Comparison of ENCODE assay signal across 16 cellular contexts in genomic region chr1:177165069-177165439, GRCh38. TPM values are rescaled to one million over a fixed set of nuclear protein-coding genes. Genes with fewer than 3 reads are reported as not detected.
DNase-seq lines count a peak whose midpoint lies in the region; ATAC-seq and TF ChIP-seq lines count a peak whose summit lies in the region.
"Had no signal": no experiment of that assay in that cellular context is flagged by ENCODE, and none has a peak within 500 bp of the region (broad histone marks: within the 10 kb centered on the region; RNA-seq: fewer than 3 reads in every experiment).

No MANE protein-coding gene starts in this region.

- no peak overlapping the region for H3K56ac ChIP-seq in IMR-90 (ENCODE audit: extremely low read depth, insufficient read depth, low read length)

- BruUV-seq in IMR-90 (replicated peaks; lab: Mats Ljungman, UMichigan) = no TSS peak
- no TSS peak for BruUV-seq in mammary epithelial cell (replicated peaks; lab: Mats Ljungman, UMichigan)

- H3K14ac ChIP-seq in IMR-90 (replicated peaks; ENCODE audit: low read depth, low read length) = no peak overlapping the region

- no peaks in the 10 kb centered on the region for H3K36me3 Mint-ChIP-seq in activated CD4-positive, alpha-beta memory T cell treated with anti-CD3 and anti-CD28 coated beads, Interleukin-2, amount 10 ng/mL, durations not matched to agents 7 days and 5 days (ENCODE audit: low read depth)

- ATAC-seq in IMR-90 (ENCODE audit: low read depth) = no peak
- no peak for ATAC-seq in GM21360 (IDR thresholded peaks at IDR 0.05; ENCODE audit: unreplicated experiment)
- no peak for ATAC-seq in GM21737 (IDR thresholded peaks at IDR 0.05; ENCODE audit: unreplicated experiment)

- peaks cover 2% of the 10 kb centered on the region; the same call in 1 of the 2 replicates for H3K4me1 ChIP-seq in IMR-90 (ENCODE audit: control insufficient read depth, insufficient read depth, low read length)
- peaks cover 4% of the 10 kb centered on the region for H3K4me1 ChIP-seq in mammary epithelial cell (ENCODE audit: insufficient read depth, low read length)
- H3K4me1 ChIP-seq in iPS-15b (ENCODE audit: control insufficient read depth, insufficient read depth, low read length) = peaks cover 5% of the 10 kb centered on the region
- peaks cover 5% of the 10 kb centered on the region for H3K4me1 ChIP-seq in smooth muscle cell (ENCODE audit: low read depth)
- H3K4me1 ChIP-seq: SJSA1 had no signal

- dilution Hi-C loops in IMR-90 (cut with HindIII; ENCODE audit: low sequenced_read_pairs, unreplicated experiment) (no loop called here), mammary epithelial cell (cut with HindIII; ENCODE audit: low sequenced_read_pairs) (no loop called here)

- no peak overlapping the region for H3K18ac ChIP-seq in IMR-90 (ENCODE audit: low read depth, low read length)

- H3K36me3 ChIP-seq in IMR-90 (ENCODE audit: control insufficient read depth, insufficient read depth, low read length) = no peaks in the 10 kb centered on the region
- no peaks in the 10 kb centered on the region for H3K36me3 ChIP-seq in mammary epithelial cell (ENCODE audit: insufficient read depth, low read length)
- H3K36me3 ChIP-seq in iPS-15b (ENCODE audit: control insufficient read depth, insufficient read depth, low read length) = no peaks in the 10 kb centered on the region
- H3K36me3 ChIP-seq in smooth muscle cell (ENCODE audit: low read depth) = no peaks in the 10 kb centered on the region
- H3K36me3 ChIP-seq: adrenal gland, SJSA1 had no signal

- H3K79me1 ChIP-seq in IMR-90 (ENCODE audit: low read depth in 1 of 2, low read length in 2 of 2) = no peaks in the 10 kb centered on the region

- no CpG with 5 or more reads among the region's 9 CpGs for WGBS in IMR-90 (ENCODE audit: extremely low coverage in 2 of 2, insufficient read length in 1 of 2), 2 experiments
- 10% methylated on average over 8 of the region's 9 CpGs for WGBS in mammary epithelial cell (ENCODE audit: low coverage, missing lambda C conversion rate)
- 15% methylated on average over 9 of the region's 9 CpGs for WGBS in smooth muscle cell (ENCODE audit: low lambda C conversion rate)

- no peak overlapping the region for H2BK20ac ChIP-seq in IMR-90 (ENCODE audit: low read depth, low read length)

- TF ChIP-seq RAD21 in IMR-90 (IDR thresholded peaks at IDR 0.05; ENCODE audit: low read length) = no peak

- no peak overlapping the region for H4K8ac ChIP-seq in IMR-90 (ENCODE audit: low read depth in 2 of 2, low read length in 2 of 2)

- POLR2A ChIA-PET in IMR-90 (lab: Charles Lee; ENCODE audit: unreplicated experiment) = interaction anchor here (0.6 kb wide), 1 partner anchor 13 kb away, joined by 3 read pairs; no protein-coding TSS in a partner anchor
- POLR2A ChIA-PET in activated CD4-positive, alpha-beta memory T cell treated with anti-CD3 and anti-CD28 coated beads, Interleukin-2, amount 10 ng/mL, durations not matched to agents 7 days and 5 days (lab: Charles Lee) = no interaction called here

- H3K9me1 ChIP-seq in IMR-90 (ENCODE audit: insufficient read depth, low read length) = no peaks in the 10 kb centered on the region

- TF ChIP-seq CTCF in IMR-90 (conservative IDR thresholded peaks at IDR 0.05; ENCODE audit: low read depth, low read length) (no peak), mammary epithelial cell (conservative IDR thresholded peaks at IDR 0.05 in 1 of 2, IDR thresholded peaks at IDR 0.05 in 1 of 2; ENCODE audit: extremely low read depth in 1 of 2, insufficient read depth in 1 of 2, low read depth in 1 of 2, low read length in 2 of 2) (no peak), smooth muscle cell (IDR thresholded peaks at IDR 0.05; ENCODE audit: borderline replicate concordance, insufficient read depth, poor library complexity, severe bottlenecking) (no peak)

- TF ChIP-seq POLR2A in IMR-90 (IDR thresholded peaks at IDR 0.05; ENCODE audit: low read depth, low read length) = no peak

- in situ Hi-C loops in IMR-90 (cut with MboI; ENCODE audit: low sequenced_read_pairs) = no loop called here
- in situ Hi-C loops in mammary epithelial cell (cut with MboI; ENCODE audit: low sequenced_read_pairs in 2 of 2) = loop anchor here in 1 of 2 donors (25.0 kb wide), 1 partner anchor 97 kb away; no protein-coding TSS in a partner anchor

- H3K9ac ChIP-seq in IMR-90 (ENCODE audit: low read depth, low read length) (no peak overlapping the region), mammary epithelial cell (ENCODE audit: insufficient read depth, low read length) (no peak overlapping the region), iPS-15b (ENCODE audit: low read depth, low read length) (no peak overlapping the region), smooth muscle cell (ENCODE audit: low read depth) (no peak overlapping the region)

- H2AK9ac ChIP-seq in IMR-90 (replicated peaks; ENCODE audit: low read depth, low read length, poor library complexity) = no peak overlapping the region

- no peak overlapping the region for H3K4ac ChIP-seq in IMR-90 (ENCODE audit: low read depth, low read length)

- no peak overlapping the region for H3K27ac Mint-ChIP-seq in activated CD4-positive, alpha-beta memory T cell treated with anti-CD3 and anti-CD28 coated beads, Interleukin-2, amount 10 ng/mL, durations not matched to agents 7 days and 5 days
- H3K27ac Mint-ChIP-seq: CD8-positive, alpha-beta memory T cell had no signal

- H3K4me3 ChIP-seq in IMR-90 (ENCODE audit: insufficient read depth, low read depth, low read length) (peak overlapping the region; percentile 13; the same call in 1 of the 2 replicates), mammary epithelial cell (replicated peaks in 1 of 3; ENCODE audit: insufficient read depth in 1 of 3, low read depth in 2 of 3, low read length in 3 of 3) (no peak overlapping the region), iPS-15b (ENCODE audit: low read depth, low read length) (peak overlapping the region; percentile 85), smooth muscle cell (peak overlapping the region; percentile 49)
- H3K4me3 ChIP-seq: SJSA1 had no signal

- no peaks in the 10 kb centered on the region for H3K4me1 Mint-ChIP-seq in activated CD4-positive, alpha-beta memory T cell treated with anti-CD3 and anti-CD28 coated beads, Interleukin-2, amount 10 ng/mL, durations not matched to agents 7 days and 5 days
- H3K4me1 Mint-ChIP-seq: CD8-positive, alpha-beta memory T cell had no signal

- no peak overlapping the region for H3K23ac ChIP-seq in IMR-90 (ENCODE audit: low read depth, low read length)

- peaks cover 25% of the 10 kb centered on the region for H3K27me3 Mint-ChIP-seq in activated CD4-positive, alpha-beta memory T cell treated with anti-CD3 and anti-CD28 coated beads, Interleukin-2, amount 10 ng/mL, durations not matched to agents 7 days and 5 days

- no peak overlapping the region for H4K91ac ChIP-seq in IMR-90 (ENCODE audit: insufficient read depth, low read depth, low read length)

- H3K4me3 Mint-ChIP-seq in activated CD4-positive, alpha-beta memory T cell treated with anti-CD3 and anti-CD28 coated beads, Interleukin-2, amount 10 ng/mL, durations not matched to agents 7 days and 5 days = no peak overlapping the region
- H3K4me3 Mint-ChIP-seq: CD8-positive, alpha-beta memory T cell had no signal

- H3K9me3 Mint-ChIP-seq in activated CD4-positive, alpha-beta memory T cell treated with anti-CD3 and anti-CD28 coated beads, Interleukin-2, amount 10 ng/mL, durations not matched to agents 7 days and 5 days = no peaks in the 10 kb centered on the region

- H3K79me2 ChIP-seq in mammary epithelial cell (ENCODE audit: insufficient read depth, low read length) (no peaks in the 10 kb centered on the region), smooth muscle cell (ENCODE audit: low read depth) (no peaks in the 10 kb centered on the region)

- no peak overlapping the region for H2BK5ac ChIP-seq in IMR-90 (ENCODE audit: low read depth, low read length, poor library complexity, severe bottlenecking)

- H3F3A ChIP-seq in smooth muscle cell (ENCODE audit: low read depth) = no peaks in the 10 kb centered on the region

- CTCF ChIA-PET in IMR-90 (lab: Yijun Ruan, JAX) = interaction anchor here (0.8 kb wide), 1 partner anchor 41 kb away, joined by 3 read pairs; no protein-coding TSS in a partner anchor
- CTCF ChIA-PET in mammary epithelial cell (lab: Charles Lee; ENCODE audit: low non-redundant PET) = no interaction called here
- CTCF ChIA-PET in activated CD4-positive, alpha-beta memory T cell treated with anti-CD3 and anti-CD28 coated beads, Interleukin-2, amount 10 ng/mL, durations not matched to agents 7 days and 5 days (lab: Charles Lee) = interaction anchor here (0.9 kb wide), 1 partner anchor 8 kb away, joined by 3 read pairs; no protein-coding TSS in a partner anchor

- H3K27ac ChIP-seq in IMR-90 (ENCODE audit: insufficient read depth, low read length) (no peak overlapping the region), mammary epithelial cell (ENCODE audit: insufficient read depth, low read depth, low read length) (no peak overlapping the region), smooth muscle cell (ENCODE audit: low read depth) (no peak overlapping the region)
- H3K27ac ChIP-seq: SJSA1 had no signal

- H2AFZ ChIP-seq in IMR-90 (replicated peaks; ENCODE audit: low read length, poor library complexity) = no peak overlapping the region
- no peak overlapping the region for H2AFZ ChIP-seq in mammary epithelial cell (ENCODE audit: low read depth, low read length)
- H2AFZ ChIP-seq in smooth muscle cell (ENCODE audit: low read depth) = no peak overlapping the region

- no peak for DNase-seq in IMR-90
- no peak for DNase-seq in mammary epithelial cell
- DNase-seq in smooth muscle cell (lab: John Stamatoyannopoulos, UW; ENCODE audit: unreplicated experiment) = no peak
- DNase-seq in activated CD4-positive, alpha-beta memory T cell treated with anti-CD3 and anti-CD28 coated beads, Interleukin-2, amount 10 ng/mL, durations not matched to agents 7 days and 5 days = no peak
- DNase-seq: activated CD4-positive, alpha-beta T cell treated with anti-CD3 and anti-CD28 coated beads, Interleukin-2, amount 50 U/mL, for 4 hours; CD8-positive, alpha-beta memory T cell; Kasumi-1; NCI-H1436 treated with DMSO at 0.1 percent for 48 hours; NCI-H446 had no signal

- H3K27me3 ChIP-seq in IMR-90 (ENCODE audit: control insufficient read depth, insufficient read depth, low read length) (peaks cover 33% of the 10 kb centered on the region), mammary epithelial cell (ENCODE audit: insufficient read depth, low read length) (peaks cover 26% of the 10 kb centered on the region), iPS-15b (ENCODE audit: control insufficient read depth, insufficient read depth, low read length) (peaks cover 85% of the 10 kb centered on the region), smooth muscle cell (ENCODE audit: low read depth) (peaks cover 100% of the 10 kb centered on the region)
- H3K27me3 ChIP-seq: adrenal gland had no signal

- no peak overlapping the region for H2BK120ac ChIP-seq in IMR-90 (ENCODE audit: low read depth, low read length)

- no peak overlapping the region for H2BK15ac ChIP-seq in IMR-90 (ENCODE audit: low read depth, low read length)

- H4K5ac ChIP-seq in IMR-90 (ENCODE audit: low read depth, low read length) = no peak overlapping the region

- H3K9me3 ChIP-seq in IMR-90 (ENCODE audit: control insufficient read depth, insufficient read depth, low read length) = no peaks in the 10 kb centered on the region
- H3K9me3 ChIP-seq in mammary epithelial cell (replicated peaks; ENCODE audit: insufficient read depth, low read length) = no peaks in the 10 kb centered on the region
- H3K9me3 ChIP-seq in iPS-15b (ENCODE audit: control insufficient read depth, insufficient read depth, low read length) = no peaks in the 10 kb centered on the region
- H3K9me3 ChIP-seq in smooth muscle cell (replicated peaks; ENCODE audit: low read depth) = no peaks in the 10 kb centered on the region
- H3K9me3 ChIP-seq: adrenal gland, SJSA1 had no signal

- no peak overlapping the region for H2AK5ac ChIP-seq in IMR-90 (ENCODE audit: low read depth, low read length)

- H3K4me2 ChIP-seq in IMR-90 (ENCODE audit: low read depth, low read length) = peak overlapping the region; percentile 68; the same call in 1 of the 2 replicates
- peak overlapping the region; percentile 80 for H3K4me2 ChIP-seq in mammary epithelial cell (ENCODE audit: insufficient read depth, low read depth, low read length)
- peak overlapping the region; percentile 86 for H3K4me2 ChIP-seq in smooth muscle cell

- no peaks in the 10 kb centered on the region for H4K20me1 ChIP-seq in IMR-90 (ENCODE audit: insufficient read depth, low read length)
- no peaks in the 10 kb centered on the region for H4K20me1 ChIP-seq in mammary epithelial cell (ENCODE audit: insufficient read depth, low read length)
- H4K20me1 ChIP-seq in smooth muscle cell (ENCODE audit: low read depth) = no peaks in the 10 kb centered on the region

- intact Hi-C loops in IMR-90 (cut with micrococcal nuclease) (no loop called here), mammary epithelial cell (cut with micrococcal nuclease) (no loop called here)

RNA-seq across cellular contexts. Expression of gene ASTN1, which starts 0.5 kb away (rescaled TPM):
- total RNA-seq in IMR-90 (2012; rRNA removed) (under 0.01 TPM in 1 of 2 replicates, not detected in the other), mammary epithelial cell (under 1 TPM; 0.14 to 0.33 TPM), smooth muscle cell (0.04 TPM in 1 of 2 replicates, not detected in the other)
- polyA plus RNA-seq in IMR-90 (2012; rRNA removed) (0.04 and 0.07 TPM in 2 replicates), mammary epithelial cell (0.15 TPM), smooth muscle cell (not detected in 2 replicates)
- 0.05 and 0.06 TPM in 2 replicates for polyA plus RNA-seq in IMR-90 (2012; cell fraction: cytosol; rRNA removed)
- polyA plus RNA-seq in IMR-90 (2012; cell fraction: nucleus; rRNA removed; ENCODE audit: low replicate concordance) = 0.02 and 0.06 TPM in 2 replicates
- polyA minus RNA-seq in mammary epithelial cell = not detected
- not detected for total RNA-seq in activated CD4-positive, alpha-beta memory T cell treated with anti-CD3 and anti-CD28 coated beads, Interleukin-2, amount 10 ng/mL, durations not matched to agents 7 days and 5 days
- total RNA-seq: CD8-positive, alpha-beta memory T cell; osteoblast had no signal
- polyA plus RNA-seq: CD8-positive, alpha-beta memory T cell had no signal

RNA-seq across cellular contexts. Expression of gene BRINP2, which starts 5.7 kb away (rescaled TPM):
- total RNA-seq in IMR-90 (2012; rRNA removed) (not detected in 2 replicates), mammary epithelial cell (not detected), smooth muscle cell (0.72 TPM in 1 of 2 replicates, not detected in the other)
- polyA plus RNA-seq in IMR-90 (2012; rRNA removed) (not detected in 2 replicates), mammary epithelial cell (0.07 TPM), smooth muscle cell (not detected in 2 replicates)
- polyA plus RNA-seq in IMR-90 (2012; cell fraction: cytosol; rRNA removed) = 0.01 TPM in 1 of 2 replicates, not detected in the other
- polyA plus RNA-seq in IMR-90 (2012; cell fraction: nucleus; rRNA removed; ENCODE audit: low replicate concordance) = not detected in 2 replicates
- not detected for polyA minus RNA-seq in mammary epithelial cell
- not detected for total RNA-seq in activated CD4-positive, alpha-beta memory T cell treated with anti-CD3 and anti-CD28 coated beads, Interleukin-2, amount 10 ng/mL, durations not matched to agents 7 days and 5 days
- total RNA-seq: CD8-positive, alpha-beta memory T cell; mesenteric fat pad; osteoblast; SJSA1 had no signal
- polyA plus RNA-seq: CD8-positive, alpha-beta memory T cell had no signal

Comparison
In these comparisons a context has a peak if more than half of its experiments do, and no peak if none do; other contexts are left out.
1. H3K4me3 ChIP-seq: peak in IMR-90 (single experiment), iPS-15b (single experiment) and smooth muscle cell (single experiment); none in mammary epithelial cell (0 of 3).
2. Peak in every context shown above with its lines, with median percentiles within 50 percentile points of each other: H3K4me2 ChIP-seq.